Comparison of ENCODE assay signal across 12 cellular contexts in genomic region chr19:48656840-48657474, GRCh38. TPM values are rescaled to one million over a fixed set of nuclear protein-coding genes. Genes with fewer than 3 reads are reported as not detected.
DNase-seq lines count a peak whose midpoint lies in the region; ATAC-seq and TF ChIP-seq lines count a peak whose summit lies in the region.
"Had no signal": no experiment of that assay in that cellular context is flagged by ENCODE, and none has a peak within 500 bp of the region (broad histone marks: within the 10 kb centered on the region; RNA-seq: fewer than 3 reads in every experiment).

No MANE protein-coding gene starts in this region.

- no peak for ATAC-seq in left ventricle myocardium superior
- ATAC-seq in left lung, result no peak
- ATAC-seq: left lobe of liver had no signal

- H3K23ac ChIP-seq in mesendoderm (ENCODE audit: low read length), result no peak overlapping the region

- CTCF ChIA-PET in BJ (lab: Yijun Ruan, JAX), result interaction anchor here (1.2 to 1.4 kb wide), 2 partner anchors 11 kb away, joined by 3 to 6 read pairs; partner anchors contain the start of gene CA11

- TF ChIP-seq CTCF in BJ (IDR thresholded peaks at IDR 0.05; ENCODE audit: insufficient read depth, low read depth, low read length) (no peak), left lung (IDR thresholded peaks at IDR 0.05) (no peak)

- H3K56ac ChIP-seq in mesendoderm (ENCODE audit: low read length), result peak overlapping the region; percentile 47

- H4K8ac ChIP-seq in mesendoderm (ENCODE audit: low read depth, low read length), result no peak overlapping the region

- DNase-seq in BJ (ENCODE audit: low read depth) (peak; percentile 77), M059J (ENCODE audit: low read depth) (peak; percentile 89), cerebellar cortex (ENCODE audit: low spot score) (peak; percentile 36), mesendoderm (peak; percentile 87), NCI-H146 treated with DMSO at 0.1 percent for 48 hours (lab: John Stamatoyannopoulos, UW; ENCODE audit: unreplicated experiment) (no peak), DMS79 (lab: John Stamatoyannopoulos, UW) (no peak), left ventricle myocardium superior (no peak), left lung (no peak)
- DNase-seq: COR-L47; effector memory CD4-positive, alpha-beta T cell; NCI-H446 treated with DMSO at 0.1 percent for 48 hours had no signal

- H3K27ac ChIP-seq in mesendoderm (ENCODE audit: low read depth, low read length) (no peak overlapping the region), left lung (no peak overlapping the region)

- no CpG with 5 or more reads among the region's 16 CpGs for WGBS in mesendoderm (ENCODE audit: extremely low coverage, insufficient coverage, low lambda C conversion rate)

- H2BK120ac ChIP-seq in mesendoderm (ENCODE audit: low read depth, low read length), result no peak overlapping the region

- H3K36me3 ChIP-seq in BJ (ENCODE audit: control insufficient read depth, insufficient read depth, low read length) (no peaks in the 10 kb centered on the region), mesendoderm (ENCODE audit: control insufficient read depth, insufficient read depth, low read length) (no peaks in the 10 kb centered on the region), left lung (no peaks in the 10 kb centered on the region)

- POLR2A ChIA-PET in BJ (lab: Charles Lee), result no interaction called here

- no peak overlapping the region for H3K9ac ChIP-seq in mesendoderm (ENCODE audit: low read length)

- no peak overlapping the region for H3K4me2 ChIP-seq in mesendoderm (ENCODE audit: low read length)

- no peak overlapping the region for H2BK15ac ChIP-seq in mesendoderm (replicated peaks; ENCODE audit: low read depth)

- H3K4me3 ChIP-seq in BJ (ENCODE audit: low read depth, low read length) (no peak overlapping the region), mesendoderm (ENCODE audit: low read length) (no peak overlapping the region), left lung (no peak overlapping the region)

- H3K79me2 ChIP-seq in mesendoderm (ENCODE audit: control insufficient read depth, insufficient read depth, low read length), result no peaks in the 10 kb centered on the region

- no peak overlapping the region for H3K18ac ChIP-seq in mesendoderm (ENCODE audit: low read length)

- intact Hi-C loops in left ventricle myocardium superior (cut with micrococcal nuclease) (no loop called here), left lung (cut with DNase I) (no loop called here)

- H3K79me1 ChIP-seq in mesendoderm (ENCODE audit: low read length), result no peaks in the 10 kb centered on the region

- H2AK5ac ChIP-seq in mesendoderm (ENCODE audit: low read length), result no peak overlapping the region

- H3K4me1 ChIP-seq in mesendoderm (ENCODE audit: control insufficient read depth, low read depth, low read length) (peaks cover 5% of the 10 kb centered on the region), left lung (peaks cover 5 to 13% of the 10 kb centered on the region in 2 donors)

- H3K27me3 ChIP-seq in BJ (ENCODE audit: control insufficient read depth, insufficient read depth, low read length), result peaks cover under 1% of the 10 kb centered on the region; the same call in 1 of the 2 replicates
- no peaks in the 10 kb centered on the region for H3K27me3 ChIP-seq in mesendoderm (ENCODE audit: insufficient read depth, low read length, poor library complexity)
- no peaks in the 10 kb centered on the region for H3K27me3 ChIP-seq in left lung

- no peaks in the 10 kb centered on the region for H3K9me3 ChIP-seq in left lung

- no peak overlapping the region for H3K4ac ChIP-seq in mesendoderm (ENCODE audit: low read depth, low read length)

- H2BK5ac ChIP-seq in mesendoderm (ENCODE audit: low read length), result no peak overlapping the region

- H4K5ac ChIP-seq in mesendoderm (ENCODE audit: low read length), result no peak overlapping the region

RNA-seq across cellular contexts. Expression of gene CA11, which starts 11.0 kb away (rescaled TPM):
- 3.0 and 3.2 TPM in 2 replicates for polyA plus RNA-seq in BJ (2011; rRNA removed)
- 0.41 and 1.3 TPM in 2 replicates for polyA minus RNA-seq in BJ (2011; rRNA and poly(A)+ RNA removed)
- total RNA-seq in M059J (2014; rRNA removed; shearing (Covaris generic)), result 1.9 and 5.1 TPM in 2 replicates
- polyA plus RNA-seq in mesendoderm (2013, experiment 1 of 2), result 29.3 TPM
- polyA plus RNA-seq in mesendoderm (2013, experiment 2 of 2), result 31.9 TPM
- total RNA-seq in left ventricle myocardium superior (6.3 TPM), left lung (1 to 10 TPM; 3.6 to 3.9 TPM)

RNA-seq across cellular contexts. Expression of gene NTN5, which starts 15.9 kb away (rescaled TPM):
- 0.10 and 0.11 TPM in 2 replicates for polyA plus RNA-seq in BJ (2011; rRNA removed)
- 0.19 TPM in 1 of 2 replicates, not detected in the other for polyA minus RNA-seq in BJ (2011; rRNA and poly(A)+ RNA removed)
- 0.05 and 0.79 TPM in 2 replicates for total RNA-seq in M059J (2014; rRNA removed; shearing (Covaris generic))
- 0.04 TPM for polyA plus RNA-seq in mesendoderm (2013, experiment 1 of 2)
- 0.07 TPM for polyA plus RNA-seq in mesendoderm (2013, experiment 2 of 2)
- total RNA-seq in left ventricle myocardium superior, result not detected
- under 1 TPM; 0.29 to 0.73 TPM for total RNA-seq in left lung

RNA-seq across cellular contexts. Expression of gene DBP, which starts 19.8 kb away (rescaled TPM):
- polyA plus RNA-seq in BJ (2011; rRNA removed), result 4.3 and 5.3 TPM in 2 replicates
- 5.2 and 6.0 TPM in 2 replicates for polyA minus RNA-seq in BJ (2011; rRNA and poly(A)+ RNA removed)
- total RNA-seq in M059J (2014; rRNA removed; shearing (Covaris generic)), result 18.5 and 20.1 TPM in 2 replicates
- polyA plus RNA-seq in mesendoderm (2013, experiment 1 of 2), result 2.0 TPM
- 1.9 TPM for polyA plus RNA-seq in mesendoderm (2013, experiment 2 of 2)
- total RNA-seq in left ventricle myocardium superior, result 22.8 TPM
- 10 to 100 TPM in 1 of 2 donors, 1 to 10 TPM in 1; 8.9 to 10.5 TPM for total RNA-seq in left lung

RNA-seq across cellular contexts. Expression of gene SPHK2, which starts 37.7 kb away (rescaled TPM):
- polyA plus RNA-seq in BJ (2011; rRNA removed), result 5.6 and 9.2 TPM in 2 replicates
- polyA minus RNA-seq in BJ (2011; rRNA and poly(A)+ RNA removed), result 5.1 and 7.5 TPM in 2 replicates
- 2.9 and 5.4 TPM in 2 replicates for total RNA-seq in M059J (2014; rRNA removed; shearing (Covaris generic))
- polyA plus RNA-seq in mesendoderm (2013, experiment 1 of 2), result 19.4 TPM
- 20.6 TPM for polyA plus RNA-seq in mesendoderm (2013, experiment 2 of 2)
- total RNA-seq in left ventricle myocardium superior (7.2 TPM), left lung (10 to 100 TPM; 21.3 to 27.5 TPM)

RNA-seq across cellular contexts. Expression of gene RPL18, which starts 38.0 kb away (rescaled TPM):
- polyA plus RNA-seq in BJ (2011; rRNA removed), result 1,260 and 1,324 TPM in 2 replicates
- 479 and 695 TPM in 2 replicates for polyA minus RNA-seq in BJ (2011; rRNA and poly(A)+ RNA removed)
- total RNA-seq in M059J (2014; rRNA removed; shearing (Covaris generic)), result 1,286 and 1,602 TPM in 2 replicates
- 1,890 TPM for polyA plus RNA-seq in mesendoderm (2013, experiment 1 of 2)
- 1,896 TPM for polyA plus RNA-seq in mesendoderm (2013, experiment 2 of 2)
- total RNA-seq in left ventricle myocardium superior, result 554 TPM
- total RNA-seq in left lung, result 1,000 to 10,000 TPM; 1,028 to 1,088 TPM

Comparison
In these comparisons a context has a peak if more than half of its experiments do, and no peak if none do; other contexts are left out.
1. DNase-seq: peak in BJ (single experiment), M059J (single experiment), cerebellar cortex (single experiment) and mesendoderm (single experiment); none in NCI-H146 treated with DMSO at 0.1 percent for 48 hours (single experiment), DMS79 (single experiment), left ventricle myocardium superior (single experiment) and left lung (0 of 2).